8 cellular contexts compared by ENCODE assay signal in the genomic region with DNA sequence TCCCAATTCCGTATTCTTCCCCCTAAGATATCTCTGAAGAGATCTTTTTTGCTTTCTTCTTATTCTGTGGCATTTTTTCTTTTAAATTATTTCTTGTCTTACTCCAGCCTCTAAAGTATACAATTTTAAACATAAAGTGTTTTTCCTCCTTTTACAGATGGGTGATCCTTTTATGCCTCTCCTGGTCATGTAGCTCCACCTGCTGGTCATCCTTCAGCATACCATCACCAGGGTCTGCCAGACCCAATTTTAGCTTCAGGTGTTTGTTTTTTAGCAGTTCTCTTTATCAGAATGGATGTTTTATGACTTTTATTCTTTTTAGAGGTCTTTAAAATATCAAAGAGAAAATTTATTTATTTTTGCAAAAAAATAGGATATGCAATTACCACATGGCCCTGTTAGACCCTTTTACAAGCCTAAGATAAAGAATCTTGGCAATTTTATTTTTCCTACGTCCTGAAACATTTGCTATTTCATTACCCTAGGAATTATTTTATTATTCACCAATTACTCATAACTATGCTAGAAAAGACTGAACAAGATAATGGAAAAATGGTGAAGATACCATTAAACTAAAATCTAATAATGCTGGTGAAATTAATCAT. TPM values are rescaled to one million over a fixed set of nuclear protein-coding genes. Genes with fewer than 3 reads are reported as not detected.
DNase-seq lines count a peak whose midpoint lies in the region; FAIRE-seq and TF ChIP-seq lines count a peak whose summit lies in the region.

No MANE protein-coding gene starts in this region.

- H3K36me3 ChIP-seq in HEK293 (ENCODE audit: control insufficient read depth in 2 of 2, insufficient read depth in 1 of 2, low read length in 2 of 2) (no peaks in the 10 kb centered on the region; a peak in 1 of 3 replicates), kidney (ENCODE audit: control insufficient read depth in 1 of 2, insufficient read depth in 2 of 2, low read length in 2 of 2) (no peaks in the 10 kb centered on the region)

- peak; percentile 96 for FAIRE-seq in kidney (lab: Jason Lieb, UNC)

- H3K9me3 ChIP-seq in HEK293 (ENCODE audit: control insufficient read depth, insufficient read depth, low read depth, low read length) (no peaks in the 10 kb centered on the region), kidney (ENCODE audit: control insufficient read depth in 1 of 2, low read length in 2 of 2) (no peaks in the 10 kb centered on the region)

- TF ChIP-seq CTCF in GM12864 (IDR thresholded peaks at IDR 0.05; ENCODE audit: low read depth, low read length, missing control alignments), result peak; percentile 70
- peak; percentile 77 for TF ChIP-seq CTCF in HEK293 (tag by site-specific recombination; IDR thresholded peaks at IDR 0.05)
- TF ChIP-seq CTCF in kidney (IDR thresholded peaks at IDR 0.05; ENCODE audit: borderline replicate concordance, extremely low read depth, insufficient read depth), result peak; percentile 96

- in situ Hi-C loops in T47D (cut with HindIII; ENCODE audit: low pct_unique_long_range_greater_than_20kb, low sequenced_read_pairs), result no loop called here

- intact Hi-C loops in kidney (cut with DNase I), result no loop called here

- 0 out of 2 replicates have a peak, but pooled peaks cover 2% of the 10 kb centered on the region for H3K4me1 ChIP-seq in HEK293 (ENCODE audit: control insufficient read depth, insufficient read depth, low read length)
- H3K4me1 ChIP-seq in kidney (ENCODE audit: control insufficient read depth in 1 of 2, insufficient read depth in 1 of 2, low read depth in 1 of 2, low read length in 2 of 2), result no peaks in the 10 kb centered on the region

- peak; percentile 25 for DNase-seq in GM12864 (ENCODE audit: low read depth)
- DNase-seq in NCI-H1417 treated with DMSO at 0.1 percent for 48 hours (lab: John Stamatoyannopoulos, UW), result peak; percentile 55
- DNase-seq in UCSD-AML1 (lab: John Stamatoyannopoulos, UW; ENCODE audit: unreplicated experiment), result peak; percentile 15
- peak; percentile 22 to 67 for DNase-seq in T47D (ENCODE audit: low read depth in 1 of 2, low spot score in 1 of 2)
- DNase-seq in kidney, result no peak
- peak; percentile 53 for DNase-seq in stimulated activated CD4-positive, alpha-beta T cell treated with anti-CD3 and anti-CD28 coated beads, Interleukin-2, amount 100 ng/mL, for 4 hours (ENCODE audit: low read depth)
- no peak for DNase-seq in 8988T

- H3K9ac ChIP-seq in kidney (ENCODE audit: low read length in 2 of 2), result no peak overlapping the region

- H3K4me3 ChIP-seq in GM12864 (ENCODE audit: low read depth, low read length) (no peak overlapping the region), HEK293 (ENCODE audit: low read depth, low read length) (no peak overlapping the region), kidney (ENCODE audit: low read length in 2 of 2) (no peak overlapping the region)

- POLR2A ChIA-PET in HEK293 (lab: Yijun Ruan, JAX), result no interaction called here

- CTCF ChIA-PET in HEK293 (lab: Yijun Ruan, JAX), result interaction anchor here (0.5 to 7.9 kb wide), 41 partner anchors 9 to 1971 kb away, joined by 3 to 83 read pairs (median 4); no protein-coding TSS in a partner anchor

- H3K27ac ChIP-seq in HEK293 (ENCODE audit: extremely low read depth, low read depth, low read length) (no peak overlapping the region), kidney (ENCODE audit: low read depth in 2 of 2, low read length in 2 of 2) (no peak overlapping the region)

TF ChIP-seq in HEK293, 187 proteins besides CTCF, POLR2A, EP300 and RAD21:
- TF ChIP-seq ZNF654 (tag by site-specific recombination; IDR thresholded peaks at IDR 0.05; ENCODE audit: low read depth) (peak; percentile 91), KLF8 (tag by site-specific recombination; IDR thresholded peaks at IDR 0.05) (no peak)

RNA-seq across cellular contexts. Expression of gene PIGN, which starts 55.4 kb away (rescaled TPM):
- 30.5 TPM for total RNA-seq in kidney
- 4.5 TPM for polyA plus RNA-seq in kidney (ENCODE audit: insufficient read depth, low read depth, low replicate concordance)

RNA-seq across cellular contexts. Expression of gene RELCH, which starts 55.6 kb away (rescaled TPM):
- 39.0 TPM for total RNA-seq in kidney
- 9.0 TPM for polyA plus RNA-seq in kidney (ENCODE audit: insufficient read depth, low read depth, low replicate concordance)

Comparison
In these comparisons a context has a peak if more than half of its experiments do, and no peak if none do; other contexts are left out.
1. DNase-seq: peak in GM12864 (single experiment), NCI-H1417 treated with DMSO at 0.1 percent for 48 hours (single experiment), UCSD-AML1 (single experiment), T47D (2 of 2) and stimulated activated CD4-positive, alpha-beta T cell treated with anti-CD3 and anti-CD28 coated beads, Interleukin-2, amount 100 ng/mL, for 4 hours (single experiment); none in kidney (single experiment) and 8988T (single experiment).
2. Peak in every context shown above with its lines, with median percentiles within 50 percentile points of each other: CTCF ChIP-seq.